In the genomic region with DNA sequence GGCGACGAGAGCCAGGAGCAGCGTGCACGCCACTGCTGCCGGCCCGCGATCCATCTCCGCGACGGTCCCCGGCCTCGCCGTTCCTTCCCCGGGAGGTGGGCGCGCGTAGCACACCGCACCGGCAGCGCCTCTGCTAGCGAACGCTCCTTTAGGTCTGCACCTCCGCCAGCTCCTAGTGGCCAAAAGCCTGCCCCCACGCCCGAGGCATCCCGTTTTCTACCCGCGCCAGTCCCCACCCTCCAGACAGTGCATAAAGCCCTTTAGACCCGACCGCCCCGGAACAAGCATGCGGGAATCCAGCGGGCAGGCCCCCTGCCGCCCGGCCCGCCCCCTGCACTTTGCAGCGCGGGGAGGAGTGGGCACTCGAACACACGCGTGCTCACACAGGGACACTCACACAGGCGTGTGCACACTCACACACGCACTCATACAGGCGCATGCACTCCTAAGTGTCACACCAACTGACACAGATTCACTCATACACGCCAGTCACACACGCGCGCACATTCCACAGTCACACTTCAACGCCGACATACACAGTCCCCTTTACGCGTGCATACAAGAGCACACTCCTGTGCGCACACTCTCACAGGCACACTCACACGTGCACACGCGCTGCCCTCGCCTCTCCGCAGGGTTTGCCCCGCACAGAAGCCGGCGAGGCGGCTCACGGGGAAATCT, we compare ENCODE assay signal across 8 cellular contexts. TPM values are rescaled to one million over a fixed set of nuclear protein-coding genes. Genes with fewer than 3 reads are reported as not detected.
DNase-seq lines count a peak whose midpoint lies in the region; ATAC-seq and TF ChIP-seq lines count a peak whose summit lies in the region.

A gene (minus strand): TSS at position 189 of the 681 bp plus-strand sequence. CDS start 135 bp downstream, at position 54.

- in situ Hi-C loops in mammary epithelial cell (cut with MboI; ENCODE audit: low sequenced_read_pairs in 2 of 2) = no loop called here

- peak within 1 kb of the TSS; percentile 3 for H3K4me3 ChIP-seq in RWPE2 (ENCODE audit: severe bottlenecking)
- peak within 1 kb of the TSS in 2 of 3 experiments; percentile 1 to 7 for H3K4me3 ChIP-seq in mammary epithelial cell (replicated peaks in 1 of 3; ENCODE audit: insufficient read depth in 1 of 3, low read depth in 2 of 3, low read length in 3 of 3)

- H4K20me1 ChIP-seq in mammary epithelial cell (ENCODE audit: insufficient read depth, low read length) = no peaks in the 10 kb centered on the region

- DNase-seq in ELF-1 (ENCODE audit: low read depth, low spot score) = peak; percentile 71
- no peak for DNase-seq in RWPE2 (ENCODE audit: low spot score)
- DNase-seq in mammary epithelial cell = peak; percentile 2
- DNase-seq in left kidney (ENCODE audit: low read depth, low spot score) = peak; percentile 65
- peak; percentile 7 for DNase-seq in stimulated activated CD4-positive, alpha-beta T cell treated with anti-CD3 and anti-CD28 coated beads, Interleukin-1b, Interleukin-23, amount 100 ng/mL, for 48 hours
- no peak for DNase-seq in DMS79 treated with DMSO at 0.1 percent for 48 hours (lab: John Stamatoyannopoulos, UW)
- DNase-seq in NCI-H1092 treated with DMSO at 0.1 percent for 48 hours (lab: John Stamatoyannopoulos, UW) = no peak
- DNase-seq in NCI-H1436 (lab: John Stamatoyannopoulos, UW) = no peak

- no peak for TF ChIP-seq CTCF in RWPE2 (IDR thresholded peaks at IDR 0.05; ENCODE audit: poor library complexity, severe bottlenecking)
- TF ChIP-seq CTCF in mammary epithelial cell (conservative IDR thresholded peaks at IDR 0.05 in 1 of 2, IDR thresholded peaks at IDR 0.05 in 1 of 2; ENCODE audit: extremely low read depth in 1 of 2, insufficient read depth in 1 of 2, low read depth in 1 of 2, low read length in 2 of 2) = no peak

- intact Hi-C loops in mammary epithelial cell (cut with micrococcal nuclease) = no loop called here

- no peaks in the 10 kb centered on the region for H3K79me2 ChIP-seq in mammary epithelial cell (ENCODE audit: insufficient read depth, low read length)

- CTCF ChIA-PET in mammary epithelial cell (lab: Charles Lee; ENCODE audit: low non-redundant PET) = no interaction called here

- 2% methylated on average over 32 of the region's 63 CpGs for WGBS in mammary epithelial cell (ENCODE audit: low coverage, missing lambda C conversion rate)

- BruUV-seq in mammary epithelial cell (replicated peaks; lab: Mats Ljungman, UMichigan) = no TSS peak

- H3K27ac ChIP-seq in RWPE2 (ENCODE audit: poor library complexity, severe bottlenecking) (no peak within 1 kb of the TSS), mammary epithelial cell (ENCODE audit: insufficient read depth, low read depth, low read length) (no peak within 1 kb of the TSS)

- dilution Hi-C loops in mammary epithelial cell (cut with HindIII; ENCODE audit: low sequenced_read_pairs) = no loop called here

- H2AFZ ChIP-seq in mammary epithelial cell (ENCODE audit: low read depth, low read length) = peak within 1 kb of the TSS; percentile 52

- 0 out of 3 replicates have a peak, but pooled peaks have one; percentile 10 for ATAC-seq in RWPE2 (ENCODE audit: low read depth)

- H3K36me3 ChIP-seq in RWPE2 (ENCODE audit: low read depth) = no peaks in the 10 kb centered on the region
- H3K36me3 ChIP-seq in mammary epithelial cell (ENCODE audit: insufficient read depth, low read length) = no peaks in the 10 kb centered on the region

- H3K9me3 ChIP-seq in RWPE2 (ENCODE audit: severe bottlenecking) (no peaks in the 10 kb centered on the region), mammary epithelial cell (replicated peaks; ENCODE audit: insufficient read depth, low read length) (no peaks in the 10 kb centered on the region)

- no peak within 1 kb of the TSS for H3K9ac ChIP-seq in mammary epithelial cell (ENCODE audit: insufficient read depth, low read length)

- H3K4me2 ChIP-seq in mammary epithelial cell (ENCODE audit: insufficient read depth, low read depth, low read length) = peak within 1 kb of the TSS; percentile 70

- H3K27me3 ChIP-seq in RWPE2 (ENCODE audit: insufficient read depth, poor library complexity, severe bottlenecking) (peaks cover 73% of the 10 kb centered on the region), mammary epithelial cell (ENCODE audit: insufficient read depth, low read length) (peaks cover 53% of the 10 kb centered on the region)

- H3K4me1 ChIP-seq in RWPE2 (ENCODE audit: insufficient read depth, poor library complexity, severe bottlenecking) (no peaks in the 10 kb centered on the region), mammary epithelial cell (ENCODE audit: insufficient read depth, low read length) (peaks cover 30% of the 10 kb centered on the region)

RNA-seq across cellular contexts. Expression of the gene that starts here (rescaled TPM):
- total RNA-seq in mammary epithelial cell = not detected
- polyA plus RNA-seq in mammary epithelial cell = under 0.01 TPM
- polyA minus RNA-seq in mammary epithelial cell = 0.93 TPM

Comparison
In these comparisons a context has a peak if more than half of its experiments do, and no peak if none do; other contexts are left out.
1. Peak in DNase-seq, H3K4me3 ChIP-seq and H3K4me2 ChIP-seq in mammary epithelial cell; RNA of the gene not detected or under 1 TPM.
2. DNase-seq: peak in ELF-1 (single experiment), left kidney (single experiment) and stimulated activated CD4-positive, alpha-beta T cell treated with anti-CD3 and anti-CD28 coated beads, Interleukin-1b, Interleukin-23, amount 100 ng/mL, for 48 hours (single experiment); none in RWPE2 (single experiment), DMS79 treated with DMSO at 0.1 percent for 48 hours (single experiment), NCI-H1092 treated with DMSO at 0.1 percent for 48 hours (single experiment) and NCI-H1436 (single experiment).